8 cellular contexts compared by ENCODE assay signal in genomic region chr9:126516561-126516935, GRCh38.
A peak's percentile ranks its signal among the peaks of the same experiment; 100 is the strongest.
DNase-seq lines count a peak whose midpoint lies in the region; ATAC-seq, FAIRE-seq and TF ChIP-seq lines count a peak whose summit lies in the region.

No MANE protein-coding gene starts in this region.

- peak overlapping the region; percentile 21 to 94 (median 86) for H3K4me3 Mint-ChIP-seq in naive thymus-derived CD8-positive, alpha-beta T cell

- ATAC-seq in naive thymus-derived CD8-positive, alpha-beta T cell = no peak
- ATAC-seq in sciatic nerve = no peak

- intact Hi-C loops in breast epithelium (cut with DNase I; ENCODE audit: low total_unique reads) = no loop called here
- intact Hi-C loops in sciatic nerve (cut with DNase I) = no loop called here

- no peak for TF ChIP-seq CTCF in AG04450 (IDR thresholded peaks at IDR 0.05; ENCODE audit: low read depth, low read length)
- no peak for TF ChIP-seq CTCF in HL-60 (IDR thresholded peaks at IDR 0.05; ENCODE audit: insufficient read depth, low read length)
- no peak for TF ChIP-seq CTCF in breast epithelium (IDR thresholded peaks at IDR 0.05)

- H3K27ac ChIP-seq in AG04450 (ENCODE audit: low read depth, low read length) (no peak overlapping the region), HL-60 (replicated peaks) (no peak overlapping the region), breast epithelium (peak overlapping the region; percentile 36 to 58)

- H3K4me3 ChIP-seq in AG04450 (ENCODE audit: low read depth, low read length) (peak overlapping the region; percentile 58), HL-60 (replicated peaks; ENCODE audit: insufficient read depth, low read length) (peak overlapping the region; percentile 27; the same call in 1 of the 2 replicates), breast epithelium (peak overlapping the region; percentile 45 to 62 (median 50))

- H3K36me3 Mint-ChIP-seq in naive thymus-derived CD8-positive, alpha-beta T cell = no peaks in the 10 kb centered on the region

- H3K4me1 Mint-ChIP-seq in naive thymus-derived CD8-positive, alpha-beta T cell = peaks cover 14 to 37% (median 16%) of the 10 kb centered on the region in 4 donors

- H3K27ac Mint-ChIP-seq in naive thymus-derived CD8-positive, alpha-beta T cell = peak overlapping the region in 2 of 10 donors; percentile 36 to 74

- H3K27me3 ChIP-seq in AG04450 (ENCODE audit: control insufficient read depth, insufficient read depth, low read length) (peaks cover 39% of the 10 kb centered on the region), HL-60 (ENCODE audit: insufficient read depth, poor library complexity, severe bottlenecking) (peaks cover 38% of the 10 kb centered on the region), breast epithelium (peaks cover 7 to 25% of the 10 kb centered on the region in 2 donors)

- no peaks in the 10 kb centered on the region for H3K9me3 Mint-ChIP-seq in naive thymus-derived CD8-positive, alpha-beta T cell

- TF ChIP-seq POLR2A in breast epithelium (IDR thresholded peaks at IDR 0.05) = no peak

- POLR2A ChIA-PET in AG04450 (lab: Yijun Ruan, JAX) = no interaction called here
- POLR2A ChIA-PET in naive thymus-derived CD8-positive, alpha-beta T cell (lab: Charles Lee) = no interaction called here

- H3K4me1 ChIP-seq in breast epithelium = peaks cover 0 to 6% of the 10 kb centered on the region in 2 donors

- H3K9me3 ChIP-seq in AG04450 (ENCODE audit: control insufficient read depth, insufficient read depth, low read length) (no peaks in the 10 kb centered on the region; the same call in 1 of the 2 replicates), breast epithelium (no peaks in the 10 kb centered on the region)

- CTCF ChIA-PET in AG04450 (lab: Charles Lee) = interaction anchor here (0.5 to 1.7 kb wide), 3 partner anchors 15 to 251 kb away, joined by 3 to 4 read pairs (median 4); no protein-coding TSS in a partner anchor

- peaks cover 33 to 75% (median 49%) of the 10 kb centered on the region in 5 donors for H3K27me3 Mint-ChIP-seq in naive thymus-derived CD8-positive, alpha-beta T cell

- H3K36me3 ChIP-seq in breast epithelium = no peaks in the 10 kb centered on the region

- FAIRE-seq in HTR-8/SVneo (lab: Jason Lieb, UNC) = no peak
- no peak for FAIRE-seq in GM19239 (lab: Jason Lieb, UNC)

- DNase-seq in AG04450 (ENCODE audit: low read depth, low spot score) (no peak), HL-60 (ENCODE audit: low read depth in 1 of 2, low spot score in 1 of 2) (no peak), breast epithelium (ENCODE audit: low spot score in 2 of 2) (no peak), HTR-8/SVneo (ENCODE audit: insufficient read length, low spot score) (no peak), NCI-H510A (lab: John Stamatoyannopoulos, UW) (no peak), sciatic nerve (ENCODE audit: low spot score) (no peak), GM19239 (ENCODE audit: insufficient read length, low spot score) (no peak)
- peak in 1 of 10 donors; percentile 34 for DNase-seq in naive thymus-derived CD8-positive, alpha-beta T cell

Comparison
In these comparisons a context has a peak if more than half of its experiments do, and no peak if none do; other contexts are left out.
1. H3K27ac ChIP-seq: peak in breast epithelium (2 of 2); none in AG04450 (single experiment) and HL-60 (single experiment).
2. Peak in every context shown above with its lines, with median percentiles within 50 percentile points of each other: H3K4me3 ChIP-seq.